33 cellular contexts compared by ENCODE assay signal in the genomic region with DNA sequence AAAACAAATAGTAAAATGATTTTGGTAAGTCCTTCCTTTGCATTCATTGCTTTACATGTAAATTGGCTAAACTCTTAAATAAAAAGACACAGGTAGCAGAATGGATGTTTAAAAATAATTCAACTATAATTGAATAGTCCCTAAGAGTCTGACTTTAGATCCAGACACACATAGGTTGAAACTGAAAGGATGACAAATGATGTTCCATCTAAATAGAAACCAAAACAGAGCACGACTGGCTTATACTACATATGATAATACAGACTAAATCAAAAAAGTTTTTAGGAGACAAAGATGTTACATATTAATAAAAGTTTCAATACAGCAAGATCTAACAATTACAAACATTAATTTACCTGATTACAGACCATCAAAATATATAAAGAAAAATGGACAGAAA.
"Had no signal": no experiment of that assay in that cellular context is flagged by ENCODE, and none has a peak within 500 bp of the region (broad histone marks: within the 10 kb centered on the region; RNA-seq: fewer than 3 reads in every experiment).

No MANE protein-coding gene starts in this region.

- H3K9me3 ChIP-seq: body of pancreas had no signal

- H3K27me3 ChIP-seq: adrenal gland, body of pancreas, brain microvascular endothelial cell, breast epithelium had no signal

- H3K27ac ChIP-seq: adrenal gland, body of pancreas, brain microvascular endothelial cell, breast epithelium, VCaP had no signal

- FAIRE-seq: astrocyte, TTC549 had no signal

- H3K4me3 ChIP-seq: adrenal gland, body of pancreas, breast epithelium had no signal

- H3K36me3 ChIP-seq: adrenal gland, brain microvascular endothelial cell, breast epithelium had no signal

- H3K4me1 ChIP-seq: adrenal gland, body of pancreas, breast epithelium had no signal

- ATAC-seq: activated CD8-positive, alpha-beta T cell treated with anti-CD3 and anti-CD28 coated beads for 36 hours; activated naive CD4-positive, alpha-beta T cell treated with anti-CD3 and anti-CD28 coated beads, Interleukin-2, amount 50 U/mL, for 72 hours; activated T-cell treated with anti-CD3 and anti-CD28 coated beads, Interleukin-2, amount 50 U/mL, for 4 hours; activated T-cell treated with anti-CD3 and anti-CD28 coated beads, Interleukin-2, amount 50 U/mL, for 72 hours; activated T-helper 17 cell treated with anti-CD3 and anti-CD28 coated beads, Interleukin-2, amount 50 U/mL, for 72 hours; body of pancreas had no signal

- DNase-seq: activated B cell treated with CpG ODN at 0.5 μM for 24 hours; activated CD4-positive, alpha-beta memory T cell treated with anti-CD3 and anti-CD28 coated beads for 36 hours; activated CD4-positive, alpha-beta T cell treated with anti-CD3 and anti-CD28 coated beads for 4 hours; activated CD4-positive, alpha-beta T cell treated with anti-CD3 and anti-CD28 coated beads, Interleukin-2, amount 10 ng/mL, durations not matched to agents 24 days and 14 days; activated CD4-positive, alpha-beta T cell treated with anti-CD3 and anti-CD28 coated beads, Interleukin-2, amount 50 U/mL, for 1 hour; activated CD4-positive, alpha-beta T cell treated with anti-CD3 and anti-CD28 coated beads, Interleukin-2, amount 50 U/mL, for 4 hours; activated CD4-positive, CD25-positive, alpha-beta regulatory T cell treated with anti-CD3 and anti-CD28 coated beads, Interleukin-2, amount 50 U/mL, for 72 hours; activated CD8-positive, alpha-beta memory T cell treated with anti-CD3 and anti-CD28 coated beads, Interleukin-2, amount 50 U/mL, for 4 hours; activated CD8-positive, alpha-beta T cell treated with anti-CD3 and anti-CD28 coated beads for 36 hours; activated effector memory CD4-positive, alpha-beta T cell treated with anti-CD3 and anti-CD28 coated beads, Interleukin-2, amount 50 U/mL, for 16 hours; activated gamma-delta T cell treated with Interleukin-2 at 50 U/mL for 16 hours; activated naive CD4-positive, alpha-beta T cell; activated naive CD4-positive, alpha-beta T cell treated with anti-CD3 and anti-CD28 coated beads for 36 hours; activated naive CD4-positive, alpha-beta T cell treated with anti-CD3 and anti-CD28 coated beads, Interleukin-2, amount 50 U/mL, for 16 hours; activated naive CD8-positive, alpha-beta T cell treated with anti-CD3 and anti-CD28 coated beads for 36 hours; activated T-cell treated with anti-CD3 and anti-CD28 coated beads for 4 hours; activated T-cell treated with anti-CD3 and anti-CD28 coated beads, Interleukin-2, amount 50 U/mL, for 1 hour; activated T-cell treated with anti-CD3 and anti-CD28 coated beads, Interleukin-2, amount 50 U/mL, for 4 hours; activated T-cell treated with anti-CD3 and anti-CD28 coated beads, Interleukin-2, amount 50 U/mL, for 72 hours; adrenal gland; amniotic stem cell; aorta; body of pancreas; brain microvascular endothelial cell; central memory CD4-positive, alpha-beta T cell; T-helper 2 cell; T-helper 9 cell had no signal
